ENCODE assay signal across 11 cellular contexts in the genomic region with DNA sequence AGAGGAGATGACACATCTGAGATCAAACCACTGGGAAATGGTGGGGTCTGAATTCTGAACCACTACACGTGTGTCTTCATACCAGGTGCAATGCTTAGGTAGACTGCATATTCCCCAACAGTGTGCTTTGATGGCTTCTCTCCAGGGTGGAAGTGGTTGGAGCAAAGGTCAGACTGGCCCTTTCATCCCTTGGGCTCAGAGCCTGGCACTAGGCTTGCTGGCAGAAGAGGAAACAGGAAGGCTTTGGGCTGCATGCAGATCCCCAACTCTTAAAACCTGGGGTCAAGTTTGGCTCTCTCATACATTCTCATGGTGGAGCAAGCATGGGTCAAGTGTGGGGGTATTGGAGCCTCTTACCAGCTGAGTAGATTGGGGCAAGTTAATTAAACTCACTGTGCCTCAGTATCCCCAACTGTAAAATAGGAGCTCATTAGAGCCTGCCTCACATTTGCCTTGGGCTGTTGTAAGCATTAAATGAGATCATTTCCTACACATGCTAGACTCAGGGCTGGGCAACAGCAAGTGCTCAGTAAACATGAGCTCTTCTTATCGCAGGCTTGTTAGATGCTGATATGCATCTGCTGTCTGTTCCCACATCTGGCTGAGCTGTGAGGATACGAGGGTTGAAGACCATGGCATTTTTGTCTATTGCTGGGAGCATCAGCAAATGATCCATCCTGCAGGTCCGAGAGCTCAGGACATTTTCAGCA. TPM values are rescaled to one million over a fixed set of nuclear protein-coding genes. Genes with fewer than 3 reads are reported as not detected.
DNase-seq lines count a peak whose midpoint lies in the region; ATAC-seq and TF ChIP-seq lines count a peak whose summit lies in the region.
"Had no signal": no experiment of that assay in that cellular context is flagged by ENCODE, and none has a peak within 500 bp of the region (broad histone marks: within the 10 kb centered on the region; RNA-seq: fewer than 3 reads in every experiment).

No MANE protein-coding gene starts in this region.

- POLR2A ChIA-PET in HEK293T (lab: Yijun Ruan, JAX): no interaction called here

- intact Hi-C loops in heart left ventricle (cut with DNase I): loop anchor here in 5 of 10 donors (5.0 to 10.0 kb wide), 5 partner anchors 47 to 77 kb away; a partner anchor contains a TSS
- intact Hi-C loops in Right ventricle myocardium superior (cut with DNase I): no loop called here
- intact Hi-C loops in vagina (cut with DNase I): no loop called here

- 24 to 33% (median 24%) methylated on average over 4 of the region's 4 CpGs for WGBS in heart left ventricle, 4 donors

- CTCF ChIA-PET in HEK293T (lab: Yijun Ruan, JAX): no interaction called here

- H3K4me3 ChIP-seq in heart left ventricle: peak overlapping the region in 1 of 12 donors; percentile 25
- H3K4me3 ChIP-seq in vagina: no peak overlapping the region

- H3K36me3 ChIP-seq in heart left ventricle (no peaks in the 10 kb centered on the region), vagina (no peaks in the 10 kb centered on the region)

- peaks cover 0 to 61% (median 30%) of the 10 kb centered on the region in 12 donors for H3K4me1 ChIP-seq in heart left ventricle
- H3K4me1 ChIP-seq in vagina: no peaks in the 10 kb centered on the region

- peak overlapping the region in 10 of 12 donors; percentile 16 to 77 (median 54) for H3K27ac ChIP-seq in heart left ventricle
- H3K27ac ChIP-seq in VCaP: peak overlapping the region; percentile 34; the same call in 1 of the 2 replicates
- H3K27ac ChIP-seq in vagina: peak overlapping the region; percentile 15

- DNase-seq in heart left ventricle: no peak
- no peak for DNase-seq in Right ventricle myocardium superior
- peak; percentile 74 for DNase-seq in left lobe of liver (ENCODE audit: low spot score)
- DNase-seq in vagina (ENCODE audit: extremely low spot score in 2 of 2): no peak
- DNase-seq in HuH-7 (ENCODE audit: low spot score): no peak
- DNase-seq in stimulated activated CD4-positive, alpha-beta T cell treated with anti-CD3 and anti-CD28 coated beads, Interleukin-2, amount 100 ng/mL, for 24 hours: no peak
- DNase-seq in HEK293T (ENCODE audit: extremely low spot score): no peak
- DNase-seq: aorta, glutamatergic neuron, NCI-H1092 treated with DMSO at 0.1 percent for 48 hours had no signal

- TF ChIP-seq CTCF in heart left ventricle (IDR thresholded peaks at IDR 0.05): no peak
- no peak for TF ChIP-seq CTCF in VCaP (conservative IDR thresholded peaks at IDR 0.05)
- TF ChIP-seq CTCF in vagina (IDR thresholded peaks at IDR 0.05): no peak

- ATAC-seq in heart left ventricle (peak in 3 of 4 donors; percentile 23 to 42 (median 28)), Right ventricle myocardium superior (ENCODE audit: poor library complexity) (no peak), left lobe of liver (peak; percentile 94)

- TF ChIP-seq POLR2A in heart left ventricle (IDR thresholded peaks at IDR 0.05) (no peak), vagina (IDR thresholded peaks at IDR 0.05) (no peak)

- H3K9me3 ChIP-seq in heart left ventricle (peaks cover 0 to 1% (median 0%) of the 10 kb centered on the region in 12 donors), vagina (no peaks in the 10 kb centered on the region)

- H3K27me3 ChIP-seq in heart left ventricle (peaks cover 0 to 36% (median 3%) of the 10 kb centered on the region in 9 donors), vagina (no peaks in the 10 kb centered on the region)

TF ChIP-seq in HEK293T, 16 proteins besides CTCF, POLR2A, EP300 and RAD21:
- no peak for TF ChIP-seq SP1 (IDR thresholded peaks at IDR 0.05)
- no peak for TF ChIP-seq FOXM1 (IDR thresholded peaks at IDR 0.05; ENCODE audit: borderline replicate concordance)
- no peak for TF ChIP-seq ARNT (IDR thresholded peaks at IDR 0.05)
- no peak for TF ChIP-seq NFRKB (IDR thresholded peaks at IDR 0.05)
- TF ChIP-seq HDGF (IDR thresholded peaks at IDR 0.05; ENCODE audit: borderline replicate concordance): no peak
- TF ChIP-seq L3MBTL2 (conservative IDR thresholded peaks at IDR 0.05): no peak
- TF ChIP-seq, protein P1, sequence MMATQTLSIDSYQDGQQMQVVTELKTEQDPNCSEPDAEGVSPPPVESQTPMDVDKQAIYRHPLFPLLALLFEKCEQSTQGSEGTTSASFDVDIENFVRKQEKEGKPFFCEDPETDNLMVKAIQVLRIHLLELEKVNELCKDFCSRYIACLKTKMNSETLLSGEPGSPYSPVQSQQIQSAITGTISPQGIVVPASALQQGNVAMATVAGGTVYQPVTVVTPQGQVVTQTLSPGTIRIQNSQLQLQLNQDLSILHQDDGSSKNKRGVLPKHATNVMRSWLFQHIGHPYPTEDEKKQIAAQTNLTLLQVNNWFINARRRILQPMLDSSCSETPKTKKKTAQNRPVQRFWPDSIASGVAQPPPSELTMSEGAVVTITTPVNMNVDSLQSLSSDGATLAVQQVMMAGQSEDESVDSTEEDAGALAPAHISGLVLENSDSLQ (IDR thresholded peaks at IDR 0.05): no peak
- no peak for TF ChIP-seq SUZ12 (IDR thresholded peaks at IDR 0.05)
- TF ChIP-seq CTBP1 (IDR thresholded peaks at IDR 0.05; ENCODE audit: borderline replicate concordance): no peak
- no peak for TF ChIP-seq FOXA1 (IDR thresholded peaks at IDR 0.05)
- TF ChIP-seq TARDBP (IDR thresholded peaks at IDR 0.05): no peak
- TF ChIP-seq ZNF384 (IDR thresholded peaks at IDR 0.05): no peak
- no peak for TF ChIP-seq ELF4 (IDR thresholded peaks at IDR 0.05)
- no peak for TF ChIP-seq BHLHE40 (IDR thresholded peaks at IDR 0.05; ENCODE audit: borderline replicate concordance)
- no peak for TF ChIP-seq FOXK2 (IDR thresholded peaks at IDR 0.05)
- no peak for TF ChIP-seq LEF1 (IDR thresholded peaks at IDR 0.05; ENCODE audit: borderline replicate concordance)

RNA-seq across cellular contexts. Expression of a gene that starts 51.6 kb away (rescaled TPM):
- 1 to 10 TPM in 2 of 9 donors, under 1 TPM in 7; 0.11 to 4.7 (median 0.56) TPM for total RNA-seq in heart left ventricle
- 1 to 10 TPM in 1 of 2 donors, not detected in 1; 1.3 TPM for polyA plus RNA-seq in heart left ventricle
- 0.35 TPM for total RNA-seq in Right ventricle myocardium superior
- 2.9 TPM for total RNA-seq in left lobe of liver
- 20.4 TPM for total RNA-seq in vagina
